In the genomic region with DNA sequence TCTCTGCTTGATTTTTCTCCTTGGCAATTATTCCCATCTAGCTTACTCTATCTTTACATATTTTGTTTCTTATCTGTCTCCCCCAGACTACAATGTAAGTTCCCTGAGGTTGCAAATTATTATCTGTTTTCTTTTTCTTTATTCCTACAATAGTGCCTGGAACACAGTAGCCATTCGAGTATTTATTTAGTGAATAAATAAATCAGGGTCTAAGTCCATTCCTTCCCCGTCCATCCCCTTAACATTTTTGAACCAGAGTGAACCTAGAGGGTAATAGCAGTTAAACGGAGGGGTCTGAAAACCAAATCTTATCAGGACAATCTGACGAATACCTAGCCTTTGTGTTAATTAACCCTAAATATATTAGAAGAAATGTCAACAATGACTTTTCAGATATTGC, we compare ENCODE assay signal across 35 cellular contexts.
"Had no signal": no experiment of that assay in that cellular context is flagged by ENCODE, and none has a peak within 500 bp of the region (broad histone marks: within the 10 kb centered on the region; RNA-seq: fewer than 3 reads in every experiment).

No MANE protein-coding gene starts in this region.

- H3K4me1 ChIP-seq: body of pancreas, breast epithelium had no signal

- H3K4me3 ChIP-seq: body of pancreas, breast epithelium had no signal

- H3K9me3 ChIP-seq: body of pancreas, breast epithelium had no signal

- H3K27ac Mint-ChIP-seq: activated B cell treated with CpG ODN at 0.5 μM for 24 hours; activated CD4-positive, alpha-beta memory T cell treated with anti-CD3 and anti-CD28 coated beads for 36 hours; activated CD4-positive, alpha-beta T cell treated with anti-CD3 and anti-CD28 coated beads, Interleukin-2, amount 10 ng/mL, durations not matched to agents 24 days and 14 days; activated CD8-positive, alpha-beta T cell treated with anti-CD3 and anti-CD28 coated beads for 36 hours; activated naive CD4-positive, alpha-beta T cell treated with anti-CD3 and anti-CD28 coated beads for 36 hours; activated naive CD4-positive, alpha-beta T cell treated with anti-CD3 and anti-CD28 coated beads, Interleukin-2, amount 50 U/mL, for 72 hours; activated naive CD8-positive, alpha-beta T cell treated with anti-CD3 and anti-CD28 coated beads for 36 hours; activated T-cell treated with anti-CD3 and anti-CD28 coated beads, Interleukin-2, amount 50 U/mL, for 72 hours; activated T-helper 1 cell treated with anti-CD3 and anti-CD28 coated beads, Interleukin-12 subunit alpha, Interleukin-12 subunit beta, Interleukin-2, Interleukin-4 antibody, amounts not matched to agents 30 ng/mL and 10 ng/mL and 1 ng/mL, durations not matched to agents 14 hours and 24 hours and 36 hours; activated T-helper 17 cell treated with anti-CD3 and anti-CD28 coated beads, Interleukin-2, amount 50 U/mL, for 72 hours; T-helper 1 cell treated with Interleukin-12 subunit alpha and Interleukin-12 subunit beta and Interleukin-4 antibody, amounts not matched to agents 30 μg/mL and 1 μg/mL, for 36 hours; T-helper 2 cell treated with Interferon-gamma antibody and Interleukin-4, amounts not matched to agents 5 μg/mL and 100 μg/mL, for 36 hours had no signal

- H3K27me3 ChIP-seq: body of pancreas, brain microvascular endothelial cell, breast epithelium had no signal

- H3K27me3 Mint-ChIP-seq: activated CD4-positive, alpha-beta memory T cell treated with anti-CD3 and anti-CD28 coated beads for 36 hours; activated naive CD8-positive, alpha-beta T cell treated with anti-CD3 and anti-CD28 coated beads for 36 hours had no signal

- DNase-seq: activated B cell treated with CpG ODN at 0.5 μM for 24 hours; activated CD4-positive, alpha-beta memory T cell treated with anti-CD3 and anti-CD28 coated beads for 36 hours; activated CD4-positive, alpha-beta T cell treated with anti-CD3 and anti-CD28 coated beads for 4 hours; activated CD4-positive, alpha-beta T cell treated with anti-CD3 and anti-CD28 coated beads, Interleukin-2, amount 10 ng/mL, durations not matched to agents 24 days and 14 days; activated CD4-positive, alpha-beta T cell treated with anti-CD3 and anti-CD28 coated beads, Interleukin-2, amount 50 U/mL, for 1 hour; activated CD4-positive, alpha-beta T cell treated with anti-CD3 and anti-CD28 coated beads, Interleukin-2, amount 50 U/mL, for 4 hours; activated CD4-positive, CD25-positive, alpha-beta regulatory T cell treated with anti-CD3 and anti-CD28 coated beads, Interleukin-2, amount 50 U/mL, for 72 hours; activated CD8-positive, alpha-beta memory T cell treated with anti-CD3 and anti-CD28 coated beads, Interleukin-2, amount 50 U/mL, for 4 hours; activated CD8-positive, alpha-beta T cell treated with anti-CD3 and anti-CD28 coated beads for 36 hours; activated effector memory CD4-positive, alpha-beta T cell treated with anti-CD3 and anti-CD28 coated beads, Interleukin-2, amount 50 U/mL, for 16 hours; activated gamma-delta T cell treated with Interleukin-2 at 50 U/mL for 16 hours; activated naive CD4-positive, alpha-beta T cell; activated naive CD4-positive, alpha-beta T cell treated with anti-CD3 and anti-CD28 coated beads for 36 hours; activated naive CD4-positive, alpha-beta T cell treated with anti-CD3 and anti-CD28 coated beads, Interleukin-2, amount 50 U/mL, for 16 hours; activated naive CD8-positive, alpha-beta T cell treated with anti-CD3 and anti-CD28 coated beads for 36 hours; activated T-cell treated with anti-CD3 and anti-CD28 coated beads for 4 hours; activated T-cell treated with anti-CD3 and anti-CD28 coated beads, Interleukin-2, amount 50 U/mL, for 1 hour; activated T-cell treated with anti-CD3 and anti-CD28 coated beads, Interleukin-2, amount 50 U/mL, for 4 hours; activated T-cell treated with anti-CD3 and anti-CD28 coated beads, Interleukin-2, amount 50 U/mL, for 72 hours; aorta; body of pancreas; brain microvascular endothelial cell; central memory CD4-positive, alpha-beta T cell; T-helper 1 cell; T-helper 2 cell; T-helper 9 cell had no signal

- H3K36me3 ChIP-seq: brain microvascular endothelial cell, breast epithelium had no signal

- H3K36me3 Mint-ChIP-seq: activated CD4-positive, alpha-beta memory T cell treated with anti-CD3 and anti-CD28 coated beads for 36 hours; activated naive CD4-positive, alpha-beta T cell treated with anti-CD3 and anti-CD28 coated beads, Interleukin-2, amount 50 U/mL, for 72 hours; activated naive CD8-positive, alpha-beta T cell treated with anti-CD3 and anti-CD28 coated beads for 36 hours had no signal

- H3K27ac ChIP-seq: body of pancreas, brain microvascular endothelial cell, breast epithelium, VCaP had no signal

- H3K4me3 Mint-ChIP-seq: activated B cell treated with CpG ODN at 0.5 μM for 24 hours; activated CD4-positive, alpha-beta memory T cell treated with anti-CD3 and anti-CD28 coated beads for 36 hours; activated CD4-positive, alpha-beta T cell treated with anti-CD3 and anti-CD28 coated beads, Interleukin-2, amount 10 ng/mL, durations not matched to agents 24 days and 14 days; activated CD8-positive, alpha-beta T cell treated with anti-CD3 and anti-CD28 coated beads for 36 hours; activated naive CD4-positive, alpha-beta T cell treated with anti-CD3 and anti-CD28 coated beads for 36 hours; activated naive CD8-positive, alpha-beta T cell treated with anti-CD3 and anti-CD28 coated beads for 36 hours; activated T-cell treated with anti-CD3 and anti-CD28 coated beads, Interleukin-2, amount 50 U/mL, for 4 hours; activated T-cell treated with anti-CD3 and anti-CD28 coated beads, Interleukin-2, amount 50 U/mL, for 72 hours; activated T-helper 1 cell treated with anti-CD3 and anti-CD28 coated beads, Interleukin-12 subunit alpha, Interleukin-12 subunit beta, Interleukin-2, Interleukin-4 antibody, amounts not matched to agents 30 ng/mL and 10 ng/mL and 1 ng/mL, durations not matched to agents 14 hours and 24 hours and 36 hours; activated T-helper 17 cell treated with anti-CD3 and anti-CD28 coated beads, Interleukin-2, amount 50 U/mL, for 72 hours; T-helper 1 cell treated with Interleukin-12 subunit alpha and Interleukin-12 subunit beta and Interleukin-4 antibody, amounts not matched to agents 30 μg/mL and 1 μg/mL, for 36 hours; T-helper 2 cell treated with Interferon-gamma antibody and Interleukin-4, amounts not matched to agents 5 μg/mL and 100 μg/mL, for 36 hours had no signal

- H3K9me3 Mint-ChIP-seq: activated B cell treated with CpG ODN at 0.5 μM for 24 hours; activated CD4-positive, alpha-beta memory T cell treated with anti-CD3 and anti-CD28 coated beads for 36 hours; activated CD4-positive, alpha-beta T cell treated with anti-CD3 and anti-CD28 coated beads, Interleukin-2, amount 10 ng/mL, durations not matched to agents 24 days and 14 days; activated CD8-positive, alpha-beta T cell treated with anti-CD3 and anti-CD28 coated beads for 36 hours; activated naive CD4-positive, alpha-beta T cell treated with anti-CD3 and anti-CD28 coated beads for 36 hours; activated naive CD4-positive, alpha-beta T cell treated with anti-CD3 and anti-CD28 coated beads, Interleukin-2, amount 50 U/mL, for 72 hours; activated naive CD8-positive, alpha-beta T cell treated with anti-CD3 and anti-CD28 coated beads for 36 hours; activated T-cell treated with anti-CD3 and anti-CD28 coated beads, Interleukin-2, amount 50 U/mL, for 4 hours; activated T-cell treated with anti-CD3 and anti-CD28 coated beads, Interleukin-2, amount 50 U/mL, for 72 hours; activated T-helper 1 cell treated with anti-CD3 and anti-CD28 coated beads, Interleukin-12 subunit alpha, Interleukin-12 subunit beta, Interleukin-2, Interleukin-4 antibody, amounts not matched to agents 30 ng/mL and 10 ng/mL and 1 ng/mL, durations not matched to agents 14 hours and 24 hours and 36 hours; activated T-helper 17 cell treated with anti-CD3 and anti-CD28 coated beads, Interleukin-2, amount 50 U/mL, for 72 hours; T-helper 1 cell treated with Interleukin-12 subunit alpha and Interleukin-12 subunit beta and Interleukin-4 antibody, amounts not matched to agents 30 μg/mL and 1 μg/mL, for 36 hours; T-helper 2 cell treated with Interferon-gamma antibody and Interleukin-4, amounts not matched to agents 5 μg/mL and 100 μg/mL, for 36 hours had no signal

- FAIRE-seq: astrocyte, TTC549 had no signal

- H3K4me1 Mint-ChIP-seq: activated B cell treated with CpG ODN at 0.5 μM for 24 hours; activated CD4-positive, alpha-beta T cell treated with anti-CD3 and anti-CD28 coated beads, Interleukin-2, amount 10 ng/mL, durations not matched to agents 24 days and 14 days; activated naive CD8-positive, alpha-beta T cell treated with anti-CD3 and anti-CD28 coated beads for 36 hours; activated T-helper 17 cell treated with anti-CD3 and anti-CD28 coated beads, Interleukin-2, amount 50 U/mL, for 72 hours had no signal
